Comparison of ENCODE assay signal across 1 cellular context in genomic region chrX:43585922-43586321, GRCh38.
A peak's percentile ranks its signal among the peaks of the same experiment; 100 is the strongest.
TF ChIP-seq lines count a peak whose summit lies in the region.

No MANE protein-coding gene starts in this region.

TF ChIP-seq in HepG2, 621 proteins besides CTCF, POLR2A, EP300 and RAD21:
- no peak for TF ChIP-seq MXD1 (CRISPR knock-in tag; IDR thresholded peaks at IDR 0.05)
- TF ChIP-seq STAG1 (CRISPR knock-in tag; IDR thresholded peaks at IDR 0.05), result peak; percentile 48; the same call in 1 of the 2 replicates
TF ChIP-seq in HepG2: peak in this region for 1.
